20 cellular contexts compared by ENCODE assay signal in the genomic region with DNA sequence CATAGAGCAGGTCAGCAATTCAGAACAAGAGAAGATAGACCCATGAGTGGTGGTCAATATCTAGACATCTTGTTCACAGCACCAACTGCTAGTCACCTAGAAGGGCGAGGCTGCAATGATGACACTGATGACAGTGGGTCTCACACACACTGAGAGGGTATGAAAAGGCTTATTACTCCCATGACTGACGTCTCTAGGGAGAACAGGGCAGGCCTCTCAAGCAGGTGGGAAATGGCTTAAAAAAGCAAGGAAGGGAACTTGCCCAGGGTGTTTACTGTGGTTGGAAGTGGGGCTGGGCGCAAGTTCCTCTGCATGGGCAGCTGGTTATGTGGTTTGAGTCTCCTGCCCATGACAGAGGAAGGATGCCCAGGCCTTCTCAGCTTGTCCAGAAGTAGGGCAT.
"Had no signal": no experiment of that assay in that cellular context is flagged by ENCODE, and none has a peak within 500 bp of the region (broad histone marks: within the 10 kb centered on the region; RNA-seq: fewer than 3 reads in every experiment).

No MANE protein-coding gene starts in this region.

- H3K36me3 ChIP-seq: left lung, neural progenitor cell, sigmoid colon, spleen, thoracic aorta, upper lobe of left lung had no signal

- H3K4me3 ChIP-seq: left lung, neural progenitor cell, psoas muscle, sigmoid colon, skin epidermis, spleen, thoracic aorta, tibial nerve, upper lobe of left lung had no signal

- H3K27me3 ChIP-seq: left lung, neural progenitor cell, sigmoid colon, spleen, tibial nerve, upper lobe of left lung had no signal

- H3K4me1 ChIP-seq: left lung, neural progenitor cell, psoas muscle, sigmoid colon, spleen, tibial nerve, upper lobe of left lung had no signal

- H3K27ac ChIP-seq: left lung, neural progenitor cell, psoas muscle, sigmoid colon, skin epidermis, thoracic aorta, tibial nerve, upper lobe of left lung had no signal

- ATAC-seq: effector memory CD8-positive, alpha-beta T cell; left cardiac atrium; left lung; psoas muscle; right cardiac atrium; stimulated activated memory B cell treated with anti-CD40 and anti-IgM and Interleukin-4, amounts not matched to agents 10 μg/mL and 1 μg/mL and 100 μg/mL, for 72 hours; stimulated activated naive CD8-positive, alpha-beta T cell treated with anti-CD3 and anti-CD28 coated beads, Interleukin-15, Interleukin-2, amounts not matched to agents 100 U/mL and 50 U/mL, for 24 hours had no signal

- DNase-seq: cortex of kidney; effector memory CD8-positive, alpha-beta T cell; left cardiac atrium; left lung; mesendoderm; midbrain; nucleus accumbens; posterior cingulate gyrus; psoas muscle; sigmoid colon; spleen; stimulated activated CD4-positive, alpha-beta T cell treated with anti-CD3 and anti-CD28 coated beads, Interleukin-4, amount 100 ng/mL, for 4 hours; stimulated activated naive CD8-positive, alpha-beta T cell treated with anti-CD3 and anti-CD28 coated beads, Interleukin-15, Interleukin-2, amounts not matched to agents 100 U/mL and 50 U/mL, for 24 hours had no signal
